5 cellular contexts compared by ENCODE assay signal in genomic region chr2:133218204-133218603, GRCh38.
"Had no signal": no experiment of that assay in that cellular context is flagged by ENCODE, and none has a peak within 500 bp of the region (broad histone marks: within the 10 kb centered on the region; RNA-seq: fewer than 3 reads in every experiment).

No MANE protein-coding gene starts in this region.

- ATAC-seq: HepG2, K562 had no signal

- H3K4me3 ChIP-seq: K562 had no signal

- DNase-seq: IMR-90, KBM-7 had no signal

- H3K27ac ChIP-seq: HL-60 had no signal
